ENCODE assay signal across 13 cellular contexts in genomic region chr21:34938079-34938764, GRCh38.
A peak's percentile ranks its signal among the peaks of the same experiment; 100 is the strongest.
DNase-seq lines count a peak whose midpoint lies in the region; ATAC-seq and TF ChIP-seq lines count a peak whose summit lies in the region.
"Had no signal": no experiment of that assay in that cellular context is flagged by ENCODE, and none has a peak within 500 bp of the region (broad histone marks: within the 10 kb centered on the region; RNA-seq: fewer than 3 reads in every experiment).

No MANE protein-coding gene starts in this region.

- no peak for DNase-seq in CD8-positive, alpha-beta T cell
- DNase-seq in HT1080 (ENCODE audit: low read depth), result peak; percentile 56
- DNase-seq in astrocyte of the hippocampus (ENCODE audit: low read depth, low spot score), result peak; percentile 42
- DNase-seq in naive thymus-derived CD8-positive, alpha-beta T cell, result no peak
- no peak for DNase-seq in SIG-M5 treated with dmso at 0.1 percent for 504 hours (lab: John Stamatoyannopoulos, UW; ENCODE audit: unreplicated experiment)
- DNase-seq in stimulated activated CD4-positive, alpha-beta T cell treated with anti-CD3 and anti-CD28 coated beads, Interleukin-1b, Interleukin-23, amount 100 ng/mL, for 48 hours, result no peak
- DNase-seq: DMS53, NCI-H2171, occipital lobe had no signal

- ATAC-seq in CD8-positive, alpha-beta T cell, result no peak
- ATAC-seq in naive thymus-derived CD8-positive, alpha-beta T cell, result no peak
- no peak for ATAC-seq in activated CD4-positive, CD25-positive, alpha-beta regulatory T cell treated with anti-CD3 and anti-CD28 coated beads, Interleukin-2, amount 50 U/mL, for 24 hours
- ATAC-seq: foreskin keratinocyte had no signal

- H3K27me3 Mint-ChIP-seq in CD8-positive, alpha-beta T cell (ENCODE audit: low read depth), result no peaks in the 10 kb centered on the region
- no peaks in the 10 kb centered on the region for H3K27me3 Mint-ChIP-seq in naive thymus-derived CD8-positive, alpha-beta T cell

- H3K27ac ChIP-seq in CD8-positive, alpha-beta T cell (ENCODE audit: low read depth, low read length), result no peak overlapping the region
- H3K27ac ChIP-seq: coronary artery, foreskin keratinocyte, KMS-11 had no signal

- H3K9me3 Mint-ChIP-seq in CD8-positive, alpha-beta T cell, result no peaks in the 10 kb centered on the region
- no peaks in the 10 kb centered on the region for H3K9me3 Mint-ChIP-seq in naive thymus-derived CD8-positive, alpha-beta T cell

- H3K36me3 ChIP-seq in CD8-positive, alpha-beta T cell (ENCODE audit: insufficient read depth, low read length), result no peaks in the 10 kb centered on the region

- POLR2A ChIA-PET in CD8-positive, alpha-beta T cell (lab: Charles Lee), result no interaction called here
- POLR2A ChIA-PET in naive thymus-derived CD8-positive, alpha-beta T cell (lab: Charles Lee), result interaction anchor here (0.7 kb wide), 1 partner anchor 84 kb away, joined by 3 read pairs; no protein-coding TSS in a partner anchor

- no peak for TF ChIP-seq CTCF in CD8-positive, alpha-beta T cell (IDR thresholded peaks at IDR 0.05)

- CTCF ChIA-PET in CD8-positive, alpha-beta T cell (lab: Charles Lee), result no interaction called here

- H3K4me1 ChIP-seq in CD8-positive, alpha-beta T cell (ENCODE audit: insufficient read depth, low read length), result peaks cover 54% of the 10 kb centered on the region

- no peak overlapping the region for H3K4me3 Mint-ChIP-seq in CD8-positive, alpha-beta T cell
- peak overlapping the region in 4 of 10 donors; percentile 9 to 20 (median 15) for H3K4me3 Mint-ChIP-seq in naive thymus-derived CD8-positive, alpha-beta T cell

- H3K27me3 ChIP-seq in CD8-positive, alpha-beta T cell (ENCODE audit: insufficient read depth, low read length), result no peaks in the 10 kb centered on the region
- H3K27me3 ChIP-seq: foreskin keratinocyte had no signal

- H3K4me1 Mint-ChIP-seq in CD8-positive, alpha-beta T cell (ENCODE audit: low read depth), result peaks cover 95% of the 10 kb centered on the region
- peaks cover 49 to 96% (median 88%) of the 10 kb centered on the region in 4 donors for H3K4me1 Mint-ChIP-seq in naive thymus-derived CD8-positive, alpha-beta T cell

- H3K9me3 ChIP-seq in CD8-positive, alpha-beta T cell (ENCODE audit: low read length), result no peaks in the 10 kb centered on the region

- H3K27ac Mint-ChIP-seq in CD8-positive, alpha-beta T cell, result peak overlapping the region; percentile 77
- peak overlapping the region in 9 of 10 donors; percentile 0 to 90 (median 76) for H3K27ac Mint-ChIP-seq in naive thymus-derived CD8-positive, alpha-beta T cell

- peaks cover 3% of the 10 kb centered on the region for H3K36me3 Mint-ChIP-seq in CD8-positive, alpha-beta T cell
- H3K36me3 Mint-ChIP-seq in naive thymus-derived CD8-positive, alpha-beta T cell, result peaks cover 0 to 2% (median 0%) of the 10 kb centered on the region in 3 donors

- H3K4me3 ChIP-seq in CD8-positive, alpha-beta T cell (ENCODE audit: low read depth, low read length), result no peak overlapping the region
- H3K4me3 ChIP-seq: coronary artery had no signal

- intact Hi-C loops in CD8-positive, alpha-beta T cell (cut with DNase I, micrococcal nuclease), result loop anchor here (5.0 kb wide), 3 partner anchors 34 to 109 kb away; partner anchors contain the start of gene RUNX1 (in 1 of the 2)

Comparison
In these comparisons a context has a peak if more than half of its experiments do, and no peak if none do; other contexts are left out.
1. DNase-seq: peak in HT1080 (single experiment) and astrocyte of the hippocampus (single experiment); none in CD8-positive, alpha-beta T cell (0 of 7), naive thymus-derived CD8-positive, alpha-beta T cell (0 of 10), SIG-M5 treated with dmso at 0.1 percent for 504 hours (single experiment) and stimulated activated CD4-positive, alpha-beta T cell treated with anti-CD3 and anti-CD28 coated beads, Interleukin-1b, Interleukin-23, amount 100 ng/mL, for 48 hours (single experiment).